ENCODE assay signal across 5 cellular contexts in the genomic region with DNA sequence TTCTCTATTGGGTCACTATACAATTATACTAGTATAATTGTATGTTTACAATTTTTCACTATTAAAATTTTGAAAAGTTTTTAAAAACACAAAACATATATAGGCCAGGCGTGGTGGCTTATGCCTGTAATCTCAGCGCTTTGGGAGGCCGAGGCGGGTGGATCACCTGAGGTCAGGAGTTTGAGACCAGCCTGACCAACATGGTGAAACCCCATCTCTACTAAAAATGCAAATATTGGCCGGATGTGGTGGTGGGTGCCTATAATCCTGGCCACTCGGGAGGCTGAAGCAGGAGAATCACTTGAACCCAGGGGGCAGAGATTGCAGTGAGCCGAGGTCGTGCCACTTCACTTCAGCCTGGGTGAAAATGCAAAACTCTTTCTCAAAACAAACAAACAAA. TPM values are rescaled to one million over a fixed set of nuclear protein-coding genes. Genes with fewer than 3 reads are reported as not detected.
"Had no signal": no experiment of that assay in that cellular context is flagged by ENCODE, and none has a peak within 500 bp of the region (broad histone marks: within the 10 kb centered on the region; RNA-seq: fewer than 3 reads in every experiment).

No MANE protein-coding gene starts in this region.

RNA-seq across cellular contexts. Expression of a gene that starts 36.0 kb away (rescaled TPM):
- total RNA-seq: OCI-LY7, PC-3, SJSA1, T-cell had no signal
- polyA plus RNA-seq: SK-N-SH had no signal
